ENCODE assay signal across 1 cellular context in the genomic region with DNA sequence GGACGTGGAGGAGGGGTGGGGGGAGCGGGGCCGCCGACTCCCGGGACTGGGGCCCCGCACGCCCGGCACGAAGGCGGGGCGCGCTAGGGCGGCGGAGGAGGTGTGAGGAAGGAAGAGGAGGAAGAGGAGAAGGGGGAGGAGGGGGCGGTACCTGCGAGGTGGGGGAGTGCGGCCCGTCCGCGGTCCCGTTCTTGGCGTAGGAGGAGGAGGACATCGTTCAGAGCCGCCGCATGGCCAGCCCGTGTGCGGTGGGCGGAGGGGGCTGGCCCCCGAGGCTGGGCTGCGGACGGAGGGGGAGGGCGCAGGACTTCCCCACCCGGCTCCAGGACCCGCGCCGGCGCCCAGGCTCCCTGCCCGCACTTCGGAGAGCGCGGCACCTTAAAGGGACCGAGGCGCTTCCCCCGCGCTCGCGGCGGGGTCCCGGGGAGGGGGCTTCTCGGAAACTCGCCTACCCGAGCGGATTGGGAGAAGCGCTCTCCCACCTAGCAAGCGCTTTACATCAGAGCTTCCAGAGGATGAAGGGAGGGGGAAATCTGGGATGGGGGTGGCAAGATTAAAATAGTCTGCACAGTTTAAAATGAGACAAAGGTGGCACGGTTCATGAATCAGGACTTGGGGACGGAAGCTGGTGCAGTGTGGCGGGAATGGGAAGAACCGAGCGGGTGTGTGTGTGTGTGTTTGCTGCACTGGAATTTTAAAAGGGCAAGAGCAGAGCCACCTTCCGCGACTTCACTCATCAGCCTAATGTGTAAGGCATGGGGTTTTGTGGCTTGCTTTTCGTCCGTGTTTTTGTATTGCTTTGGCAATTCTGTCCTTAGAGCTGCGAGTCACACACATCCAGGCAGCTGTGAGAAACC.
TF ChIP-seq lines count a peak whose summit lies in the region.

A gene (minus strand): TSS at position 247 of the 857 bp plus-strand sequence.

TF ChIP-seq in SK-N-SH, 30 proteins besides CTCF, POLR2A, EP300 and RAD21 (continued from another document):
- TF ChIP-seq, protein P1, sequence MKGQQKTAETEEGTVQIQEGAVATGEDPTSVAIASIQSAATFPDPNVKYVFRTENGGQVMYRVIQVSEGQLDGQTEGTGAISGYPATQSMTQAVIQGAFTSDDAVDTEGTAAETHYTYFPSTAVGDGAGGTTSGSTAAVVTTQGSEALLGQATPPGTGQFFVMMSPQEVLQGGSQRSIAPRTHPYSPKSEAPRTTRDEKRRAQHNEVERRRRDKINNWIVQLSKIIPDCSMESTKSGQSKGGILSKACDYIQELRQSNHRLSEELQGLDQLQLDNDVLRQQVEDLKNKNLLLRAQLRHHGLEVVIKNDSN (IDR thresholded peaks at IDR 0.05; ENCODE audit: borderline replicate concordance, low read depth): no peak
